ENCODE assay signal across 21 cellular contexts in the genomic region with DNA sequence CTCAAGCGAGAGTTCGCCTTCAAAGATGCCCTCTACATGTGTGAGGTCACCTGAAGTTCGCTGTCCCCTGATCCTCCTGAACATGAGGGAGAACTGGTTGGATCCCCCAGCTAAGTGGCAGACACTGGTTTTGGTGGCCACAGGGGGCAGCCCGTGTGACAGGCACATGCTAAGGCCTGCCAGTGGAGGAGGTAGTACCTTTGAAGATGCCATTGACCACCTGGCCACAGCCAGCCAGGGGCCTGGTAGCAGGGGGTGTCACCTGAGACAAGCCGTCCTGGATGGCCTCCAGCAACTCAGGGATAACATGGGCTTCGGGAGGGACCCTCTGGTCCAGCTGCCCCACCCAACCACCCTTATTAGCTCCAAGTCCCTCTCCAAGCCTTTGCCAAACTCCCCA. TPM values are rescaled to one million over a fixed set of nuclear protein-coding genes. Genes with fewer than 3 reads are reported as not detected.
"Had no signal": no experiment of that assay in that cellular context is flagged by ENCODE, and none has a peak within 500 bp of the region (broad histone marks: within the 10 kb centered on the region; RNA-seq: fewer than 3 reads in every experiment).

No MANE protein-coding gene starts in this region.

- H3K9me3 ChIP-seq: ascending aorta, gastrocnemius medialis, heart right ventricle, left lung, sigmoid colon, stomach, thoracic aorta had no signal

- H3K27me3 ChIP-seq: ascending aorta, cardiac muscle cell, gastrocnemius medialis, left lung, sigmoid colon had no signal

- ATAC-seq: activated CD8-positive, alpha-beta memory T cell treated with anti-CD3 and anti-CD28 coated beads, Interleukin-2, amount 10 ng/mL, durations not matched to agents 7 days and 5 days; gastrocnemius medialis; heart right ventricle; left lung had no signal

- H3K4me3 ChIP-seq: ascending aorta, cardiac muscle cell, gastrocnemius medialis, heart right ventricle, left lung, sigmoid colon, stomach, thoracic aorta had no signal

- H3K36me3 ChIP-seq: ascending aorta, cardiac muscle cell, gastrocnemius medialis, heart right ventricle, left lung, sigmoid colon, stomach, thoracic aorta had no signal

- DNase-seq: activated CD4-positive, alpha-beta T cell treated with anti-CD3 and anti-CD28 coated beads, Interleukin-2, amount 50 U/mL, for 1 hour; activated CD8-positive, alpha-beta memory T cell treated with anti-CD3 and anti-CD28 coated beads, Interleukin-2, amount 10 ng/mL, durations not matched to agents 7 days and 5 days; activated gamma-delta T cell; activated T-cell treated with anti-CD3 and anti-CD28 coated beads, Interleukin-2, amount 50 U/mL, for 24 hours; cortex of kidney; effector memory CD4-positive, alpha-beta T cell; gastrocnemius medialis; heart right ventricle; islet precursor cell; left lung; sigmoid colon; stimulated activated CD4-positive, alpha-beta T cell treated with anti-CD3 and anti-CD28 coated beads, Interleukin-12 subunit alpha, Interleukin-12 subunit beta, amount 100 ng/mL, for 4 hours; stimulated activated CD4-positive, alpha-beta T cell treated with anti-CD3 and anti-CD28 coated beads, Interleukin-2, amount 100 ng/mL, for 48 hours; stomach had no signal

- H3K27ac ChIP-seq: cardiac muscle cell, epithelial cell of prostate, heart right ventricle, left lung, sigmoid colon, stomach had no signal

RNA-seq across cellular contexts. Expression of a gene that starts 7.3 kb away (rescaled TPM):
- total RNA-seq: cardiac muscle cell; T-helper 2 cell treated with Interferon-gamma antibody and Interleukin-4, amounts not matched to agents 100 ng/mL and 5 ng/mL, for 36 hours had no signal
- polyA plus RNA-seq: cardiac muscle cell had no signal

RNA-seq across cellular contexts. Expression of a gene that starts 39.0 kb away (rescaled TPM):
- total RNA-seq: activated CD8-positive, alpha-beta memory T cell treated with anti-CD3 and anti-CD28 coated beads, Interleukin-2, amount 10 ng/mL, durations not matched to agents 7 days and 5 days; ascending aorta; left lung; pulmonary artery endothelial cell; sigmoid colon; stomach; T-helper 2 cell treated with Interferon-gamma antibody and Interleukin-4, amounts not matched to agents 100 ng/mL and 5 ng/mL, for 36 hours; thoracic aorta; ureter had no signal
- polyA plus RNA-seq: heart right ventricle had no signal
